In genomic region chr17:81536299-81537290, GRCh38 we compare ENCODE assay signal across 11 cellular contexts. TPM values are rescaled to one million over a fixed set of nuclear protein-coding genes. Genes with fewer than 3 reads are reported as not detected.
DNase-seq lines count a peak whose midpoint lies in the region; ATAC-seq and TF ChIP-seq lines count a peak whose summit lies in the region.
"Had no signal": no experiment of that assay in that cellular context is flagged by ENCODE, and none has a peak within 500 bp of the region (broad histone marks: within the 10 kb centered on the region; RNA-seq: fewer than 3 reads in every experiment).

No MANE protein-coding gene starts in this region.

- no peak for TF ChIP-seq EP300 in Ishikawa (IDR thresholded peaks at IDR 0.05; ENCODE audit: borderline replicate concordance)

- intact Hi-C loops in mucosa of descending colon (cut with DNase I, micrococcal nuclease) = no loop called here

- no peaks in the 10 kb centered on the region; the same call in 1 of the 2 replicates for H3K4me1 ChIP-seq in ES-I3 (ENCODE audit: insufficient read depth, low read length)
- H3K4me1 ChIP-seq in mucosa of descending colon (ENCODE audit: low read depth) = peaks cover 13% of the 10 kb centered on the region

- no peak overlapping the region for H3K4me3 Mint-ChIP-seq in effector memory CD8-positive, alpha-beta T cell
- H3K4me3 Mint-ChIP-seq: natural killer cell treated with Interleukin-12 subunit alpha and Interleukin-12 subunit beta and Interleukin-15 and Interleukin-18, amount 100 ng/mL, for 72 hours had no signal

- H3K4me1 Mint-ChIP-seq in effector memory CD8-positive, alpha-beta T cell (ENCODE audit: low read depth in 2 of 2) = peaks cover 0 to 3% of the 10 kb centered on the region in 2 donors

- H3K9me3 ChIP-seq in ES-I3 (ENCODE audit: control insufficient read depth, insufficient read depth, low read length) (no peaks in the 10 kb centered on the region), mucosa of descending colon (no peaks in the 10 kb centered on the region)

- peak overlapping the region; percentile 23; the same call in 1 of the 2 replicates for H3K9ac ChIP-seq in ES-I3 (ENCODE audit: low read depth, low read length)

- peaks cover 10 to 28% of the 10 kb centered on the region in 2 donors for H3K27me3 Mint-ChIP-seq in effector memory CD8-positive, alpha-beta T cell

- no peaks in the 10 kb centered on the region for H3K9me3 Mint-ChIP-seq in effector memory CD8-positive, alpha-beta T cell
- H3K9me3 Mint-ChIP-seq: natural killer cell treated with Interleukin-12 subunit alpha and Interleukin-12 subunit beta and Interleukin-15 and Interleukin-18, amount 100 ng/mL, for 72 hours had no signal

- peaks cover 8% of the 10 kb centered on the region for H3K36me3 Mint-ChIP-seq in effector memory CD8-positive, alpha-beta T cell (ENCODE audit: insufficient read depth)
- H3K36me3 Mint-ChIP-seq: natural killer cell treated with Interleukin-12 subunit alpha and Interleukin-12 subunit beta and Interleukin-15 and Interleukin-18, amount 100 ng/mL, for 72 hours had no signal

- H3K27ac Mint-ChIP-seq in effector memory CD8-positive, alpha-beta T cell = no peak overlapping the region
- H3K27ac Mint-ChIP-seq: natural killer cell treated with Interleukin-12 subunit alpha and Interleukin-12 subunit beta and Interleukin-15 and Interleukin-18, amount 100 ng/mL, for 72 hours had no signal

- H3K36me3 ChIP-seq in ES-I3 (ENCODE audit: insufficient read depth, low read length) (no peaks in the 10 kb centered on the region; the same call in 1 of the 2 replicates), mucosa of descending colon (ENCODE audit: low read depth) (no peaks in the 10 kb centered on the region), brain microvascular endothelial cell (replicated peaks) (peaks cover 12% of the 10 kb centered on the region)

- no peak for DNase-seq in effector memory CD8-positive, alpha-beta T cell
- no peak for DNase-seq in mucosa of descending colon
- DNase-seq in activated CD4-positive, alpha-beta T cell treated with anti-CD3 and anti-CD28 coated beads for 4 hours = no peak
- no peak for DNase-seq in NCI-H2081 (lab: John Stamatoyannopoulos, UW)
- DNase-seq in brain microvascular endothelial cell = no peak
- DNase-seq: activated gamma-delta T cell had no signal

- H3K27ac ChIP-seq in brain microvascular endothelial cell = no peak overlapping the region

- TF ChIP-seq RAD21 in Ishikawa (IDR thresholded peaks at IDR 0.05; ENCODE audit: low read depth) = no peak

- peaks cover 6% of the 10 kb centered on the region for H3K27me3 ChIP-seq in brain microvascular endothelial cell (replicated peaks)

- peak; percentile 26 for ATAC-seq in effector memory CD8-positive, alpha-beta T cell (replicated peaks)
- ATAC-seq in mucosa of descending colon (peak; percentile 32), GM18498 (IDR thresholded peaks at IDR 0.05; ENCODE audit: unreplicated experiment) (no peak)

- no peak overlapping the region for H3K4me3 ChIP-seq in mucosa of descending colon
- H3K4me3 ChIP-seq in brain microvascular endothelial cell (ENCODE audit: low read depth, low read length) = no peak overlapping the region
- H3K4me3 ChIP-seq: lung had no signal

- TF ChIP-seq CTCF in mucosa of descending colon (IDR thresholded peaks at IDR 0.05) (no peak), brain microvascular endothelial cell (IDR thresholded peaks at IDR 0.05; ENCODE audit: low read depth, low read length, missing control alignments) (no peak)

- in situ Hi-C loops in brain microvascular endothelial cell (cut with HindIII; ENCODE audit: low pct_ligation_motif_present, low sequenced_read_pairs) = no loop called here

TF ChIP-seq in Ishikawa, 13 proteins besides CTCF, POLR2A, EP300 and RAD21:
- TF ChIP-seq ZBTB7A (IDR thresholded peaks at IDR 0.05; ENCODE audit: low read depth) (0 out of 2 replicates have a peak, but pooled peaks have one; percentile 11), YY1 (IDR thresholded peaks at IDR 0.05; ENCODE audit: low read depth) (no peak)
TF ChIP-seq in Ishikawa: peak in this region for 1.

RNA-seq across cellular contexts. Expression of gene FSCN2, which starts 8.4 kb away (rescaled TPM):
- 1 to 10 TPM; 1.6 to 4.0 (median 2.5) TPM for total RNA-seq in mucosa of descending colon

RNA-seq across cellular contexts. Expression of gene FAAP100, which starts 15.6 kb away (rescaled TPM):
- total RNA-seq in mucosa of descending colon = 10 to 100 TPM; 23.2 to 28.9 (median 25.0) TPM

RNA-seq across cellular contexts. Expression of gene ACTG1, which starts 24.0 kb away (rescaled TPM):
- 1,000 to 10,000 TPM; 1,922 to 4,060 (median 3,184) TPM for total RNA-seq in mucosa of descending colon
